Comparison of ENCODE assay signal across 17 cellular contexts in the genomic region with DNA sequence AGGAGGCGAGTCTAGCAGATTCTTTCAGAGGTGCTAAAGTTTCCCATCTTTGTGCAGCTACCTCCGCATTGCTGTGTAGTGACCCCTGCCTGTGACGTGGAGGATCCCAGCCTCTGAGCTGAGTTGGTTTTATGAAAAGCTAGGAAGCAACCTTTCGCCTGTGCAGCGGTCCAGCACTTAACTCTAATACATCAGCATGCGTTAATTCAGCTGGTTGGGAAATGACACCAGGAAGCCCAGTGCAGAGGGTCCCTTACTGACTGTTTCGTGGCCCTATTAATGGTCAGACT. TPM values are rescaled to one million over a fixed set of nuclear protein-coding genes. Genes with fewer than 3 reads are reported as not detected.
DNase-seq lines count a peak whose midpoint lies in the region; ATAC-seq and TF ChIP-seq lines count a peak whose summit lies in the region.
"Had no signal": no experiment of that assay in that cellular context is flagged by ENCODE, and none has a peak within 500 bp of the region (broad histone marks: within the 10 kb centered on the region; RNA-seq: fewer than 3 reads in every experiment).

No MANE protein-coding gene starts in this region.

- no peak overlapping the region for H3K4me3 ChIP-seq in KMS-11 (IDR thresholded peaks at IDR 0.05; ENCODE audit: insufficient read depth, low read depth, low read length)
- no peak overlapping the region for H3K4me3 ChIP-seq in neural progenitor cell
- no peak overlapping the region for H3K4me3 ChIP-seq in endodermal cell (ENCODE audit: low read length)
- H3K4me3 ChIP-seq: SJSA1 had no signal

- H3K36me3 Mint-ChIP-seq in neural progenitor cell (peaks cover 24% of the 10 kb centered on the region), endodermal cell (ENCODE audit: low read depth) (peaks cover 79% of the 10 kb centered on the region)

- H3K27me3 ChIP-seq in KMS-11 (ENCODE audit: insufficient read depth, low read depth) = peaks cover 9% of the 10 kb centered on the region; the same call in 1 of the 2 replicates
- no peaks in the 10 kb centered on the region for H3K27me3 ChIP-seq in neural progenitor cell
- H3K27me3 ChIP-seq in endodermal cell (ENCODE audit: control insufficient read depth, insufficient read depth, low read length, poor library complexity, severe bottlenecking) = no peaks in the 10 kb centered on the region
- H3K27me3 ChIP-seq: SJSA1 had no signal

- DNase-seq in NCI-H2227 (lab: John Stamatoyannopoulos, UW; ENCODE audit: unreplicated experiment) (peak; percentile 9), NCI-H2227 treated with DMSO at 0.1 percent for 48 hours (lab: John Stamatoyannopoulos, UW) (no peak), amniotic epithelial cell (ENCODE audit: low read depth) (peak; percentile 15), neural progenitor cell (ENCODE audit: low spot score) (peak; percentile 32), endodermal cell (no peak)
- DNase-seq in activated naive CD4-positive, alpha-beta T cell (lab: John Stamatoyannopoulos, UW) = no peak
- DNase-seq: NCI-H2081 treated with DMSO at 0.1 percent for 48 hours had no signal

- H3K9ac ChIP-seq in KMS-11 = no peak overlapping the region
- no peak overlapping the region for H3K9ac ChIP-seq in neural progenitor cell
- no peak overlapping the region for H3K9ac ChIP-seq in endodermal cell (ENCODE audit: extremely low read depth, low read length, poor library complexity, severe bottlenecking)

- H3K9me3 ChIP-seq in neural progenitor cell (ENCODE audit: low read depth) (no peaks in the 10 kb centered on the region), endodermal cell (ENCODE audit: control insufficient read depth, low read length) (peaks cover 6% of the 10 kb centered on the region)
- H3K9me3 ChIP-seq: neutrophil, SJSA1 had no signal

- WGBS in endodermal cell (ENCODE audit: insufficient coverage in 1 of 2, insufficient read length in 1 of 2), 2 experiments = 96 to 98% methylated on average over 7 of the region's 7 CpGs

- peaks cover 14% of the 10 kb centered on the region for H3K4me1 Mint-ChIP-seq in neural progenitor cell
- peaks cover 5% of the 10 kb centered on the region for H3K4me1 Mint-ChIP-seq in endodermal cell

- H3F3A ChIP-seq in neural progenitor cell (ENCODE audit: low read depth) = no peaks in the 10 kb centered on the region

- H3K36me3 ChIP-seq in KMS-11 (ENCODE audit: insufficient read depth) (no peaks in the 10 kb centered on the region), neural progenitor cell (no peaks in the 10 kb centered on the region), endodermal cell (ENCODE audit: control insufficient read depth, insufficient read depth, low read length) (peaks cover 69% of the 10 kb centered on the region)
- H3K36me3 ChIP-seq: neutrophil had no signal

- H3K27ac ChIP-seq in KMS-11 = no peak overlapping the region
- no peak overlapping the region for H3K27ac ChIP-seq in neural progenitor cell
- H3K27ac ChIP-seq in endodermal cell (ENCODE audit: low read depth, low read length) = no peak overlapping the region
- H3K27ac ChIP-seq: neutrophil, SJSA1, VCaP had no signal

- H3K4me3 Mint-ChIP-seq in neural progenitor cell (no peak overlapping the region), endodermal cell (no peak overlapping the region)
- H3K4me3 Mint-ChIP-seq: activated naive CD8-positive, alpha-beta T cell; HFFc6 had no signal

- no peaks in the 10 kb centered on the region for H3K9me3 Mint-ChIP-seq in neural progenitor cell
- no peaks in the 10 kb centered on the region for H3K9me3 Mint-ChIP-seq in endodermal cell

- H3K4me2 ChIP-seq in KMS-11 = no peak overlapping the region
- H3K4me2 ChIP-seq in neural progenitor cell = no peak overlapping the region

- TF ChIP-seq CTCF in KMS-11 (conservative IDR thresholded peaks at IDR 0.05; ENCODE audit: low read depth, low read length) (0 out of 2 replicates have a peak, but pooled peaks have one; percentile 12), neural progenitor cell (IDR thresholded peaks at IDR 0.05) (no peak), endodermal cell (conservative IDR thresholded peaks at IDR 0.05) (no peak)

- H3K27ac Mint-ChIP-seq in neural progenitor cell = no peak overlapping the region
- H3K27ac Mint-ChIP-seq in endodermal cell = no peak overlapping the region
- H3K27ac Mint-ChIP-seq: activated naive CD8-positive, alpha-beta T cell had no signal

- H3K27me3 Mint-ChIP-seq in neural progenitor cell (ENCODE audit: insufficient read depth, low read depth) (peaks cover 6% of the 10 kb centered on the region), endodermal cell (ENCODE audit: insufficient read depth) (no peaks in the 10 kb centered on the region)

- H2AFZ ChIP-seq in KMS-11 (ENCODE audit: low read depth) (no peak overlapping the region), neural progenitor cell (replicated peaks) (no peak overlapping the region)

- no peaks in the 10 kb centered on the region for H3K4me1 ChIP-seq in KMS-11 (ENCODE audit: low read depth, poor library complexity, severe bottlenecking)
- H3K4me1 ChIP-seq in neural progenitor cell = no peaks in the 10 kb centered on the region
- H3K4me1 ChIP-seq in endodermal cell (ENCODE audit: control insufficient read depth, insufficient read depth, low read length) = no peaks in the 10 kb centered on the region
- H3K4me1 ChIP-seq: SJSA1 had no signal

- ATAC-seq in HG03139 (IDR thresholded peaks at IDR 0.05; ENCODE audit: unreplicated experiment) = no peak

- H4K20me1 ChIP-seq in KMS-11 (ENCODE audit: insufficient read depth) (no peaks in the 10 kb centered on the region), neural progenitor cell (ENCODE audit: low read depth) (no peaks in the 10 kb centered on the region)

- H3K79me2 ChIP-seq in KMS-11 (ENCODE audit: insufficient read depth, low read depth) = no peaks in the 10 kb centered on the region
- H3K79me2 ChIP-seq in neural progenitor cell (ENCODE audit: low read depth) = no peaks in the 10 kb centered on the region

RNA-seq across cellular contexts. Expression of gene SAMM50, which starts 8.9 kb away (rescaled TPM):
- 45.5 and 48.5 TPM in 2 replicates for total RNA-seq in neural progenitor cell (ENCODE audit: low replicate concordance)
- 10 to 100 TPM; 54.4 to 56.0 TPM for total RNA-seq in endodermal cell
- polyA plus RNA-seq in endodermal cell (2013, experiment 1 of 2) = 47.6 TPM
- polyA plus RNA-seq in endodermal cell (2013, experiment 2 of 2) = 43.9 TPM

RNA-seq across cellular contexts. Expression of gene PNPLA3, which starts 22.7 kb away (rescaled TPM):
- 4.8 and 9.0 TPM in 2 replicates for total RNA-seq in neural progenitor cell (ENCODE audit: low replicate concordance)
- 10 to 100 TPM; 48.1 to 52.6 TPM for total RNA-seq in endodermal cell
- polyA plus RNA-seq in endodermal cell (2013, experiment 1 of 2) = 30.0 TPM
- 34.4 TPM for polyA plus RNA-seq in endodermal cell (2013, experiment 2 of 2)

RNA-seq across cellular contexts. Expression of gene PNPLA5, which starts 54.5 kb away (rescaled TPM):
- 0.11 and 0.22 TPM in 2 replicates for total RNA-seq in neural progenitor cell (ENCODE audit: low replicate concordance)
- under 1 TPM; 0.68 to 0.73 TPM for total RNA-seq in endodermal cell
- polyA plus RNA-seq in endodermal cell (2013, experiment 1 of 2) = 0.11 TPM
- not detected for polyA plus RNA-seq in endodermal cell (2013, experiment 2 of 2)
- total RNA-seq: Calu3, cardiac septum, glomerular endothelial cell, HFFc6, SJSA1 had no signal

Comparison
In these comparisons a context has a peak if more than half of its experiments do, and no peak if none do; other contexts are left out.
1. DNase-seq: peak in NCI-H2227 (single experiment), amniotic epithelial cell (single experiment) and neural progenitor cell (single experiment); none in NCI-H2227 treated with DMSO at 0.1 percent for 48 hours (single experiment), endodermal cell (single experiment) and activated naive CD4-positive, alpha-beta T cell (0 of 4).